In genomic region chr17:60435244-60436170, GRCh38 we compare ENCODE assay signal across 1 cellular context.
A peak's percentile ranks its signal among the peaks of the same experiment; 100 is the strongest.
TF ChIP-seq lines count a peak whose summit lies in the region.

No MANE protein-coding gene starts in this region.

TF ChIP-seq in K562, 482 proteins besides CTCF, POLR2A, EP300 and RAD21 (continued from another document and continues in another):
- TF ChIP-seq NR2F6 (CRISPR knock-in tag; IDR thresholded peaks at IDR 0.05) (no peak), TSC22D4 (tag; IDR thresholded peaks at IDR 0.05) (no peak), ARID1B (IDR thresholded peaks at IDR 0.05) (no peak), ZNF695 (CRISPR knock-in tag; IDR thresholded peaks at IDR 0.05) (no peak), RHOXF2B (CRISPR knock-in tag; conservative IDR thresholded peaks at IDR 0.05) (no peak), NCOA6 (IDR thresholded peaks at IDR 0.05) (no peak), GTF3C2 (IDR thresholded peaks at IDR 0.05; ENCODE audit: borderline replicate concordance, extremely low read depth, insufficient read length) (no peak), MAFF (IDR thresholded peaks at IDR 0.05; ENCODE audit: low read length) (no peak), FOXO4 (CRISPR knock-in tag; IDR thresholded peaks at IDR 0.05) (no peak), HNRNPLL (IDR thresholded peaks at IDR 0.05; ENCODE audit: low read depth, low read length, poor library complexity, severe bottlenecking) (no peak), HNRNPH1 (optimal IDR thresholded peaks at IDR 0.05; ENCODE audit: low read depth, low read length) (no peak), ETV1 (tag; conservative IDR thresholded peaks at IDR 0.05; ENCODE audit: low read depth) (no peak), CREM (IDR thresholded peaks at IDR 0.05; ENCODE audit: low read depth) (peak; percentile 50), BCOR (IDR thresholded peaks at IDR 0.05) (no peak), SRSF3 (IDR thresholded peaks at IDR 0.05; ENCODE audit: insufficient read depth, low read length) (no peak), ZFP91 (CRISPR knock-in tag; IDR thresholded peaks at IDR 0.05) (no peak), PHB2 (IDR thresholded peaks at IDR 0.05; ENCODE audit: low read depth) (no peak), ZNF408 (CRISPR knock-in tag; IDR thresholded peaks at IDR 0.05; ENCODE audit: low read depth) (no peak), MYNN (IDR thresholded peaks at IDR 0.05) (no peak), MYNN (CRISPR knock-in tag; IDR thresholded peaks at IDR 0.05) (no peak), GTF2E2 (tag; IDR thresholded peaks at IDR 0.05) (no peak), PML (IDR thresholded peaks at IDR 0.05; ENCODE audit: low read length) (no peak), GTF2F1 (IDR thresholded peaks at IDR 0.05; ENCODE audit: low read depth, low read length) (no peak), RBM14 (IDR thresholded peaks at IDR 0.05; ENCODE audit: borderline replicate concordance, insufficient read depth, low read depth, low read length) (no peak), ARID3A (IDR thresholded peaks at IDR 0.05; ENCODE audit: borderline replicate concordance, low read depth, low read length) (no peak), ZBTB40 (IDR thresholded peaks at IDR 0.05) (no peak), ZBTB40 (CRISPR knock-in tag; IDR thresholded peaks at IDR 0.05) (no peak), ZNF707 (CRISPR knock-in tag; conservative IDR thresholded peaks at IDR 0.05) (no peak), CHD4 (IDR thresholded peaks at IDR 0.05; ENCODE audit: insufficient read depth, insufficient replicate concordance, low read depth, low read length, poor library complexity, severe bottlenecking) (no peak), MXI1 (IDR thresholded peaks at IDR 0.05; ENCODE audit: low read depth, low read length) (no peak)
- TF ChIP-seq, protein P1, sequence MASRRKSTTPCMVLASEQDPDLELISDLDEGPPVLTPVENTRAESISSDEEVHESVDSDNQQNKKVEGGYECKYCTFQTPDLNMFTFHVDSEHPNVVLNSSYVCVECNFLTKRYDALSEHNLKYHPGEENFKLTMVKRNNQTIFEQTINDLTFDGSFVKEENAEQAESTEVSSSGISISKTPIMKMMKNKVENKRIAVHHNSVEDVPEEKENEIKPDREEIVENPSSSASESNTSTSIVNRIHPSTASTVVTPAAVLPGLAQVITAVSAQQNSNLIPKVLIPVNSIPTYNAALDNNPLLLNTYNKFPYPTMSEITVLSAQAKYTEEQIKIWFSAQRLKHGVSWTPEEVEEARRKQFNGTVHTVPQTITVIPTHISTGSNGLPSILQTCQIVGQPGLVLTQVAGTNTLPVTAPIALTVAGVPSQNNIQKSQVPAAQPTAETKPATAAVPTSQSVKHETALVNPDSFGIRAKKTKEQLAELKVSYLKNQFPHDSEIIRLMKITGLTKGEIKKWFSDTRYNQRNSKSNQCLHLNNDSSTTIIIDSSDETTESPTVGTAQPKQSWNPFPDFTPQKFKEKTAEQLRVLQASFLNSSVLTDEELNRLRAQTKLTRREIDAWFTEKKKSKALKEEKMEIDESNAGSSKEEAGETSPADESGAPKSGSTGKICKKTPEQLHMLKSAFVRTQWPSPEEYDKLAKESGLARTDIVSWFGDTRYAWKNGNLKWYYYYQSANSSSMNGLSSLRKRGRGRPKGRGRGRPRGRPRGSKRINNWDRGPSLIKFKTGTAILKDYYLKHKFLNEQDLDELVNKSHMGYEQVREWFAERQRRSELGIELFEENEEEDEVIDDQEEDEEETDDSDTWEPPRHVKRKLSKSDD (conservative IDR thresholded peaks at IDR 0.05; ENCODE audit: low read length) = no peak
- TF ChIP-seq, protein P2, sequence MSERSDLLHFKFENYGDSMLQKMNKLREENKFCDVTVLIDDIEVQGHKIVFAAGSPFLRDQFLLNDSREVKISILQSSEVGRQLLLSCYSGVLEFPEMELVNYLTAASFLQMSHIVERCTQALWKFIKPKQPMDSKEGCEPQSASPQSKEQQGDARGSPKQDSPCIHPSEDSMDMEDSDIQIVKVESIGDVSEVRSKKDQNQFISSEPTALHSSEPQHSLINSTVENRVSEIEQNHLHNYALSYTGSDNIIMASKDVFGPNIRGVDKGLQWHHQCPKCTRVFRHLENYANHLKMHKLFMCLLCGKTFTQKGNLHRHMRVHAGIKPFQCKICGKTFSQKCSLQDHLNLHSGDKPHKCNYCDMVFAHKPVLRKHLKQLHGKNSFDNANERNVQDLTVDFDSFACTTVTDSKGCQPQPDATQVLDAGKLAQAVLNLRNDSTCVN (CRISPR knock-in tag; IDR thresholded peaks at IDR 0.05) = no peak
- TF ChIP-seq, protein P3, sequence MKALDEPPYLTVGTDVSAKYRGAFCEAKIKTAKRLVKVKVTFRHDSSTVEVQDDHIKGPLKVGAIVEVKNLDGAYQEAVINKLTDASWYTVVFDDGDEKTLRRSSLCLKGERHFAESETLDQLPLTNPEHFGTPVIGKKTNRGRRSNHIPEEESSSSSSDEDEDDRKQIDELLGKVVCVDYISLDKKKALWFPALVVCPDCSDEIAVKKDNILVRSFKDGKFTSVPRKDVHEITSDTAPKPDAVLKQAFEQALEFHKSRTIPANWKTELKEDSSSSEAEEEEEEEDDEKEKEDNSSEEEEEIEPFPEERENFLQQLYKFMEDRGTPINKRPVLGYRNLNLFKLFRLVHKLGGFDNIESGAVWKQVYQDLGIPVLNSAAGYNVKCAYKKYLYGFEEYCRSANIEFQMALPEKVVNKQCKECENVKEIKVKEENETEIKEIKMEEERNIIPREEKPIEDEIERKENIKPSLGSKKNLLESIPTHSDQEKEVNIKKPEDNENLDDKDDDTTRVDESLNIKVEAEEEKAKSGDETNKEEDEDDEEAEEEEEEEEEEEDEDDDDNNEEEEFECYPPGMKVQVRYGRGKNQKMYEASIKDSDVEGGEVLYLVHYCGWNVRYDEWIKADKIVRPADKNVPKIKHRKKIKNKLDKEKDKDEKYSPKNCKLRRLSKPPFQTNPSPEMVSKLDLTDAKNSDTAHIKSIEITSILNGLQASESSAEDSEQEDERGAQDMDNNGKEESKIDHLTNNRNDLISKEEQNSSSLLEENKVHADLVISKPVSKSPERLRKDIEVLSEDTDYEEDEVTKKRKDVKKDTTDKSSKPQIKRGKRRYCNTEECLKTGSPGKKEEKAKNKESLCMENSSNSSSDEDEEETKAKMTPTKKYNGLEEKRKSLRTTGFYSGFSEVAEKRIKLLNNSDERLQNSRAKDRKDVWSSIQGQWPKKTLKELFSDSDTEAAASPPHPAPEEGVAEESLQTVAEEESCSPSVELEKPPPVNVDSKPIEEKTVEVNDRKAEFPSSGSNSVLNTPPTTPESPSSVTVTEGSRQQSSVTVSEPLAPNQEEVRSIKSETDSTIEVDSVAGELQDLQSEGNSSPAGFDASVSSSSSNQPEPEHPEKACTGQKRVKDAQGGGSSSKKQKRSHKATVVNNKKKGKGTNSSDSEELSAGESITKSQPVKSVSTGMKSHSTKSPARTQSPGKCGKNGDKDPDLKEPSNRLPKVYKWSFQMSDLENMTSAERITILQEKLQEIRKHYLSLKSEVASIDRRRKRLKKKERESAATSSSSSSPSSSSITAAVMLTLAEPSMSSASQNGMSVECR (CRISPR knock-in tag; IDR thresholded peaks at IDR 0.05) = no peak
